In the genomic region with DNA sequence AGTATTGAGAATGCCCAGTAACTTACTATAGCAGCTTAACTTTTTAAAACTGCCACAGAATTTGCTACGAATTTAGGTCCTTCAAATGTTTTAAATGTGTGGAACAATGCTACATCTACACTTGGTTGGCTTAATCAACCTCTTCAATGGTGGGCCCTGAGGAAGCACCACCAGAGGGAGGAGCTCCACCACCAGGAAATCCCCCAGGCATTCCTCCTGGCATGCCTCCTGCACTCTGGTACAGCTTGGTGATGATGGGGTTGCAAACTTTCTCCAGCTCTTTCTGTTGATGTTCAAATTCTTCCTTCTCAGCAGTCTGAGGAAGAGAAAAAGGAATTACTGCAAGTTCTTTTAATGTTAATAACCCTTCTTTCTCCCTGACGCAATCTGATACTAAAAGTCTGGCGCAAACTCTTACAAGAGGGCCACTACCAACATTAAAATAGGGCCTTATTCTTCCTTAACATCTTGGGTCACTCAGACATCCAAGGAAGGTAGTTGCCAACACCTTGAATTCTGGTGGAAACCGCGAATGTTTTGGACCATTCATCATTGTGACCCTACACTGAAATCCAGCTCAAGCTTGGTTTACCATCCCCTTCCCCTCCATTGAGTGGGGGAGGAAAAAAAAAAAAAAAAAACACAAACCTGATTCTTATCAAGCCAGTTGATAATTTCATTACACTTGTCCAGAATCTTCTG, we compare ENCODE assay signal across 1 cellular context.
TF ChIP-seq lines count a peak whose summit lies in the region.

No MANE protein-coding gene starts in this region.

TF ChIP-seq in GM12878, 131 proteins besides CTCF, POLR2A, EP300 and RAD21:
- TF ChIP-seq ZBTB4 (CRISPR knock-in tag; IDR thresholded peaks at IDR 0.05) = no peak
- TF ChIP-seq, protein P1, sequence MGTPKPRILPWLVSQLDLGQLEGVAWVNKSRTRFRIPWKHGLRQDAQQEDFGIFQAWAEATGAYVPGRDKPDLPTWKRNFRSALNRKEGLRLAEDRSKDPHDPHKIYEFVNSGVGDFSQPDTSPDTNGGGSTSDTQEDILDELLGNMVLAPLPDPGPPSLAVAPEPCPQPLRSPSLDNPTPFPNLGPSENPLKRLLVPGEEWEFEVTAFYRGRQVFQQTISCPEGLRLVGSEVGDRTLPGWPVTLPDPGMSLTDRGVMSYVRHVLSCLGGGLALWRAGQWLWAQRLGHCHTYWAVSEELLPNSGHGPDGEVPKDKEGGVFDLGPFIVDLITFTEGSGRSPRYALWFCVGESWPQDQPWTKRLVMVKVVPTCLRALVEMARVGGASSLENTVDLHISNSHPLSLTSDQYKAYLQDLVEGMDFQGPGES (IDR thresholded peaks at IDR 0.05) = no peak
- TF ChIP-seq SIN3A (IDR thresholded peaks at IDR 0.05; ENCODE audit: low read depth, low read length) = no peak
- no peak for TF ChIP-seq YBX1 (IDR thresholded peaks at IDR 0.05)
- TF ChIP-seq HDGF (IDR thresholded peaks at IDR 0.05) = no peak
- no peak for TF ChIP-seq CEBPB (IDR thresholded peaks at IDR 0.05; ENCODE audit: borderline replicate concordance in 1 of 2, low read depth in 2 of 2, low read length in 2 of 2)
- no peak for TF ChIP-seq IRF4 (IDR thresholded peaks at IDR 0.05; ENCODE audit: low read depth, low read length)
- TF ChIP-seq JUND (IDR thresholded peaks at IDR 0.05; ENCODE audit: low read depth, low read length) = no peak
- TF ChIP-seq NRF1 (conservative IDR thresholded peaks at IDR 0.05; ENCODE audit: low read depth, low read length) = no peak
